In the genomic region with DNA sequence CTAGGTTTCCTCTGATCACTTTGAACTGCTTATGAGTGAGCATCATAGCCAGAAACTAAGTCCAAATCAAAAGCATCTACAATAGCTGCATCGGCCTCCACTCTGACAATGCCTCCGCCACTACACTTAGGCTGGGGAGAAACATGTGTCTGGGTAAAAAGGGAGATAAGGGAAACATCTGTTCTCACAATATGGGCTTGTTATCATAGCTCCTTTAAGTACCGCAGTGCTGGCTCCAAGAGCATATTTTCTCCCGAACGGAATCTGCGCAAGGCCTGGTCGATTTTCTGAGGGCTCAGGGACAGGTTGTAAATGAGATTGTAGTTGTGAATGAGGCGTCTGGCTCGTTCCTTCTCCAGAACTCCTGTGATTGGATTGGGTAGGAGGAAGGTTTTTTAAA, we compare ENCODE assay signal across 14 cellular contexts.
A peak's percentile ranks its signal among the peaks of the same experiment; 100 is the strongest.
DNase-seq lines count a peak whose midpoint lies in the region; ATAC-seq and TF ChIP-seq lines count a peak whose summit lies in the region.
"Had no signal": no experiment of that assay in that cellular context is flagged by ENCODE, and none has a peak within 500 bp of the region (broad histone marks: within the 10 kb centered on the region; RNA-seq: fewer than 3 reads in every experiment).

No MANE protein-coding gene starts in this region.

- H3K4me3 ChIP-seq in GM23338 (no peak overlapping the region), neural progenitor cell (no peak overlapping the region)

- H3K4me1 Mint-ChIP-seq in GM23338, result no peaks in the 10 kb centered on the region; the same call in 2 of the 3 replicates
- H3K4me1 Mint-ChIP-seq in neural progenitor cell, result peaks cover 13% of the 10 kb centered on the region
- H3K4me1 Mint-ChIP-seq in T-helper 17 cell, result no peaks in the 10 kb centered on the region

- H3F3A ChIP-seq in GM23338 (replicated peaks; ENCODE audit: low read depth), result no peaks in the 10 kb centered on the region
- H3F3A ChIP-seq in neural progenitor cell (ENCODE audit: low read depth), result no peaks in the 10 kb centered on the region

- H3K4me2 ChIP-seq in GM23338 (no peak overlapping the region), neural progenitor cell (no peak overlapping the region)
- H3K4me2 ChIP-seq: KMS-11 had no signal

- ATAC-seq in GM23338, result no peak
- ATAC-seq in T-helper 17 cell, result no peak
- no peak for ATAC-seq in HG03565 (IDR thresholded peaks at IDR 0.05; ENCODE audit: unreplicated experiment)

- no peak overlapping the region for H3K9ac ChIP-seq in neural progenitor cell
- H3K9ac ChIP-seq: KMS-11 had no signal

- H3K27me3 ChIP-seq in GM23338 (ENCODE audit: insufficient read depth), result no peaks in the 10 kb centered on the region
- H3K27me3 ChIP-seq in neural progenitor cell, result no peaks in the 10 kb centered on the region

- peak overlapping the region; percentile 43; the same call in 1 of the 2 replicates for H2AFZ ChIP-seq in GM23338
- peak overlapping the region; percentile 64 for H2AFZ ChIP-seq in neural progenitor cell (replicated peaks)

- H3K36me3 Mint-ChIP-seq in GM23338 (ENCODE audit: low read depth), result no peaks in the 10 kb centered on the region
- H3K36me3 Mint-ChIP-seq in neural progenitor cell, result peaks cover 2% of the 10 kb centered on the region
- no peaks in the 10 kb centered on the region for H3K36me3 Mint-ChIP-seq in T-helper 17 cell (ENCODE audit: low read depth)

- H3K36me3 ChIP-seq in GM23338 (ENCODE audit: insufficient read depth), result no peaks in the 10 kb centered on the region
- H3K36me3 ChIP-seq in neural progenitor cell, result no peaks in the 10 kb centered on the region

- H3K4me1 ChIP-seq in GM23338 (ENCODE audit: insufficient read depth) (no peaks in the 10 kb centered on the region), neural progenitor cell (peaks cover 7% of the 10 kb centered on the region)

- H3K4me3 Mint-ChIP-seq in GM23338 (no peak overlapping the region), neural progenitor cell (no peak overlapping the region), T-helper 17 cell (no peak overlapping the region)
- H3K4me3 Mint-ChIP-seq: T-helper 1 cell treated with Interleukin-12 subunit alpha and Interleukin-12 subunit beta and Interleukin-4 antibody, amounts not matched to agents 30 μg/mL and 1 μg/mL, for 36 hours had no signal

- H3K9me2 ChIP-seq in GM23338 (ENCODE audit: insufficient read depth), result peaks cover 12% of the 10 kb centered on the region

- DNase-seq in GM23338 (ENCODE audit: low spot score), result no peak
- peak; percentile 83 for DNase-seq in NCI-H524 treated with DMSO at 0.1 percent for 48 hours (lab: John Stamatoyannopoulos, UW)
- DNase-seq in amniotic epithelial cell (ENCODE audit: low read depth), result peak; percentile 24
- no peak for DNase-seq in neural progenitor cell (ENCODE audit: low spot score)
- DNase-seq in T-helper 17 cell, result no peak
- DNase-seq in SKM-1 treated with dmso at 0.1 percent for 144 hours (lab: John Stamatoyannopoulos, UW; ENCODE audit: unreplicated experiment), result no peak
- DNase-seq: C1 segment of cervical spinal cord, MV-4-11, NCI-H187 treated with DMSO at 0.1 percent for 48 hours, NCI-H446, SHP77 had no signal

- H4K20me1 ChIP-seq in GM23338 (replicated peaks; ENCODE audit: insufficient read depth), result no peaks in the 10 kb centered on the region
- no peaks in the 10 kb centered on the region for H4K20me1 ChIP-seq in neural progenitor cell (ENCODE audit: low read depth)

- no peaks in the 10 kb centered on the region for H3K9me3 Mint-ChIP-seq in GM23338
- H3K9me3 Mint-ChIP-seq in neural progenitor cell, result peaks cover 2% of the 10 kb centered on the region
- H3K9me3 Mint-ChIP-seq: T-helper 1 cell treated with Interleukin-12 subunit alpha and Interleukin-12 subunit beta and Interleukin-4 antibody, amounts not matched to agents 30 μg/mL and 1 μg/mL, for 36 hours had no signal

- H3K27ac Mint-ChIP-seq in GM23338 (no peak overlapping the region), neural progenitor cell (peak overlapping the region; percentile 55), T-helper 17 cell (no peak overlapping the region)
- H3K27ac Mint-ChIP-seq: T-helper 1 cell treated with Interleukin-12 subunit alpha and Interleukin-12 subunit beta and Interleukin-4 antibody, amounts not matched to agents 30 μg/mL and 1 μg/mL, for 36 hours had no signal

- H3K27ac ChIP-seq in GM23338 (ENCODE audit: low read depth) (no peak overlapping the region), neural progenitor cell (no peak overlapping the region)
- H3K27ac ChIP-seq: KMS-11 had no signal

- no peaks in the 10 kb centered on the region for H3K9me3 ChIP-seq in neural progenitor cell (ENCODE audit: low read depth)
- H3K9me3 ChIP-seq in T-helper 17 cell (ENCODE audit: control insufficient read depth, low read length, poor library complexity, severe bottlenecking), result no peaks in the 10 kb centered on the region

- TF ChIP-seq CTCF in GM23338 (conservative IDR thresholded peaks at IDR 0.05; ENCODE audit: low read depth in 2 of 2) (no peak), neural progenitor cell (IDR thresholded peaks at IDR 0.05) (no peak)

- no peaks in the 10 kb centered on the region for H3K79me2 ChIP-seq in GM23338 (replicated peaks; ENCODE audit: insufficient read depth)
- H3K79me2 ChIP-seq in neural progenitor cell (ENCODE audit: low read depth), result no peaks in the 10 kb centered on the region

- peaks cover 1% of the 10 kb centered on the region for H3K27me3 Mint-ChIP-seq in GM23338 (ENCODE audit: insufficient read depth, low read depth, poor library complexity)
- no peaks in the 10 kb centered on the region for H3K27me3 Mint-ChIP-seq in neural progenitor cell (ENCODE audit: insufficient read depth, low read depth)
- peaks cover 28% of the 10 kb centered on the region for H3K27me3 Mint-ChIP-seq in T-helper 17 cell

TF ChIP-seq in GM23338, 12 proteins besides CTCF, POLR2A, EP300 and RAD21 (continues in another document):
- no peak for TF ChIP-seq EZH2phosphoT487 (IDR thresholded peaks at IDR 0.05; ENCODE audit: unreplicated experiment)
- TF ChIP-seq ZNF462 (CRISPR knock-in tag; IDR thresholded peaks at IDR 0.05), result no peak
- no peak for TF ChIP-seq STAT1 (IDR thresholded peaks at IDR 0.05; ENCODE audit: unreplicated experiment)
- TF ChIP-seq POLR2AphosphoS5 (IDR thresholded peaks at IDR 0.05; ENCODE audit: low read depth), result no peak
- no peak for TF ChIP-seq ZNF331 (CRISPR knock-in tag; IDR thresholded peaks at IDR 0.05; ENCODE audit: low read depth)
- TF ChIP-seq EZH2 (IDR thresholded peaks at IDR 0.05; ENCODE audit: low read depth, unreplicated experiment), result no peak
- no peak for TF ChIP-seq ZNF114 (CRISPR knock-in tag; IDR thresholded peaks at IDR 0.05)

Comparison
In these comparisons a context has a peak if more than half of its experiments do, and no peak if none do; other contexts are left out.
1. DNase-seq: peak in NCI-H524 treated with DMSO at 0.1 percent for 48 hours (single experiment) and amniotic epithelial cell (single experiment); none in GM23338 (single experiment), neural progenitor cell (single experiment), T-helper 17 cell (0 of 3) and SKM-1 treated with dmso at 0.1 percent for 144 hours (single experiment).